In genomic region chr3:49794431-49794830, GRCh38 we compare ENCODE assay signal across 1 cellular context.
TF ChIP-seq lines count a peak whose summit lies in the region.

No MANE protein-coding gene starts in this region.

TF ChIP-seq in H1, 55 proteins besides CTCF, POLR2A, EP300 and RAD21:
- TF ChIP-seq KDM1A (IDR thresholded peaks at IDR 0.05; ENCODE audit: borderline replicate concordance, low read length) (no peak), SP1 (IDR thresholded peaks at IDR 0.05; ENCODE audit: low read depth, low read length) (no peak), CHD2 (IDR thresholded peaks at IDR 0.05; ENCODE audit: low read length) (no peak), YY1 (IDR thresholded peaks at IDR 0.05; ENCODE audit: low read depth, low read length) (no peak), HDAC2 (IDR thresholded peaks at IDR 0.05; ENCODE audit: borderline replicate concordance in 1 of 2, low read depth in 2 of 2, low read length in 2 of 2) (no peak), SIRT6 (IDR thresholded peaks at IDR 0.05; ENCODE audit: low read length) (no peak), BCL11A (IDR thresholded peaks at IDR 0.05; ENCODE audit: low read depth in 2 of 2, low read length in 2 of 2) (no peak), TEAD4 (IDR thresholded peaks at IDR 0.05; ENCODE audit: low read depth, low read length) (no peak), CTBP2 (IDR thresholded peaks at IDR 0.05; ENCODE audit: borderline replicate concordance, insufficient read depth, insufficient read length, low read length) (no peak)
